In the genomic region with DNA sequence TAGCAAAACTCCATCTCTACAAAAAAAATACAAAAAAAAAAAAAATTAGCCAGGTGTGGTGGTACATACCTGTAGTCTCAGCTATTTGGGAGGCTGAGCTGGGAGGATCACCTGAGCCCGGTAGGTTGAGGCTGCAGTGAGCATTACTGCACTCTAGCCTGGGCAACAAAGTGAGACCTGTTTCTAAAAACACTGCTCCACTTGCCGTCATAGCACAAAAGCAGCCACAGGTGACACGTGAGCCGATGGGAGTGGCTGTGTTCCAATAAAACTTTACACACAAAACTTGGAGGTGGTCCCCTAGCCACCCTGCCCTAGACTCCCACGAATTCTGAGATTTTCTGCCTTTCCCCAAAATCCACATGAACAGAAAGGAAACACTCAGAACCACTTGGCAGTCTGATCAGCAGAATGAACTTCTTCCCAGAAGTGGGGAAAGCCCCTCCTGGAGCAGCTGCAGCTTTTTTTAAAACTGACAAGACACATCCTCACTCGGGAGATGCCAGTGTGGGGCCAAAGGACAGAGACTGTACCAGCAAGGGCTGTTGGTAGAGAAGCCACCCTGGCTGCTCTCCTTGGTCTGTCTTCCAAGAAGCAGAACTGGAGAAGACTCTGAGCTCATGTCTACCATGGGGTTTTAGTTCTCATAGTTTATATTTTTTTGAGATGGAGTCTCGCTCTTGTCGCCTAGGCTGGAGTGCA, we compare ENCODE assay signal across 19 cellular contexts. TPM values are rescaled to one million over a fixed set of nuclear protein-coding genes. Genes with fewer than 3 reads are reported as not detected.
DNase-seq lines count a peak whose midpoint lies in the region; ATAC-seq and TF ChIP-seq lines count a peak whose summit lies in the region.
"Had no signal": no experiment of that assay in that cellular context is flagged by ENCODE, and none has a peak within 500 bp of the region (broad histone marks: within the 10 kb centered on the region; RNA-seq: fewer than 3 reads in every experiment).

No MANE protein-coding gene starts in this region.

- H3K27ac Mint-ChIP-seq in nephron progenitor cell, result peak overlapping the region; percentile 45

- H3K9me3 Mint-ChIP-seq in nephron progenitor cell, result no peaks in the 10 kb centered on the region

- H3K4me1 ChIP-seq in right cardiac atrium (ENCODE audit: control insufficient read depth, insufficient read depth, low read length) (peaks cover 15% of the 10 kb centered on the region), upper lobe of right lung (peaks cover 57% of the 10 kb centered on the region)

- ATAC-seq in right cardiac atrium, result no peak
- ATAC-seq in upper lobe of right lung, result no peak
- ATAC-seq: GM12878 had no signal

- H3K9me3 ChIP-seq in right cardiac atrium (ENCODE audit: control insufficient read depth, low read length), result no peaks in the 10 kb centered on the region
- no peaks in the 10 kb centered on the region for H3K9me3 ChIP-seq in upper lobe of right lung

- H3K27me3 ChIP-seq in right cardiac atrium (ENCODE audit: control insufficient read depth, insufficient read depth) (no peaks in the 10 kb centered on the region), upper lobe of right lung (no peaks in the 10 kb centered on the region)

- intact Hi-C loops in right cardiac atrium (cut with DNase I) (no loop called here), cardiac septum (cut with DNase I) (no loop called here), upper lobe of right lung (cut with DNase I) (no loop called here)

- DNase-seq in right cardiac atrium (peak in 1 of 3 donors; percentile 16), cardiac septum (ENCODE audit: low spot score) (no peak), fibroblast of the aortic adventitia (ENCODE audit: low read depth) (peak; percentile 16), nephron progenitor cell (no peak), upper lobe of right lung (no peak), amniotic stem cell (lab: John Stamatoyannopoulos, UW) (no peak), cortex of kidney (lab: John Stamatoyannopoulos, UW) (no peak)
- DNase-seq in stimulated activated CD4-positive, alpha-beta T cell treated with anti-CD3 and anti-CD28 coated beads, Interleukin-4, amount 100 ng/mL, for 1 hour, result no peak
- DNase-seq: GDM1, HCEC 1CT, KG1, NCI-H1436, NCI-H2029, NCI-H2171 treated with DMSO at 0.1 percent for 48 hours, NCI-H446 treated with DMSO at 0.1 percent for 48 hours, NCI-H748 treated with DMSO at 0.1 percent for 48 hours, PC-9 had no signal

- TF ChIP-seq CTCF in fibroblast of the aortic adventitia (IDR thresholded peaks at IDR 0.05; ENCODE audit: insufficient read depth, low read length) (no peak), nephron progenitor cell (IDR thresholded peaks at IDR 0.05) (no peak), upper lobe of right lung (IDR thresholded peaks at IDR 0.05) (no peak)

- peaks cover 28% of the 10 kb centered on the region for H3K4me1 Mint-ChIP-seq in nephron progenitor cell

- no peak overlapping the region for H3K4me3 Mint-ChIP-seq in nephron progenitor cell

- 67% methylated on average over 8 of the region's 8 CpGs for WGBS in right cardiac atrium

- H3K4me3 ChIP-seq in right cardiac atrium (ENCODE audit: low read length), result no peak overlapping the region
- H3K4me3 ChIP-seq in fibroblast of the aortic adventitia (ENCODE audit: low read depth, low read length), result no peak overlapping the region
- H3K4me3 ChIP-seq in upper lobe of right lung, result no peak overlapping the region
- H3K4me3 ChIP-seq: GM12878, PC-9 had no signal

- H3K36me3 ChIP-seq in upper lobe of right lung, result peaks cover 5% of the 10 kb centered on the region

- H3K27ac ChIP-seq in right cardiac atrium (ENCODE audit: low read length) (peak overlapping the region; percentile 39), upper lobe of right lung (peak overlapping the region; percentile 47)
- H3K27ac ChIP-seq: C4-2B, PC-9 had no signal

- peaks cover 17% of the 10 kb centered on the region for H3K36me3 Mint-ChIP-seq in nephron progenitor cell (ENCODE audit: low read depth)

- no peaks in the 10 kb centered on the region for H3K27me3 Mint-ChIP-seq in nephron progenitor cell (ENCODE audit: low read depth, poor library complexity)

RNA-seq across cellular contexts. Expression of gene PLEKHM2, which starts 23.3 kb away (rescaled TPM):
- total RNA-seq in right cardiac atrium (10 to 100 TPM; 72.1 to 85.1 (median 76.1) TPM), cardiac septum (93.1 TPM), fibroblast of the aortic adventitia (ENCODE audit: low replicate concordance) (19.3 and 76.5 TPM in 2 replicates), upper lobe of right lung (90.9 TPM)
- 71.8 TPM for polyA plus RNA-seq in right cardiac atrium

RNA-seq across cellular contexts. Expression of gene SLC25A34, which starts 28.7 kb away (rescaled TPM):
- total RNA-seq in right cardiac atrium (1 to 10 TPM; 3.0 to 4.4 (median 3.3) TPM), cardiac septum (2.9 TPM), fibroblast of the aortic adventitia (ENCODE audit: low replicate concordance) (0.54 and 0.65 TPM in 2 replicates), upper lobe of right lung (3.0 TPM)
- polyA plus RNA-seq in right cardiac atrium, result 8.1 TPM

RNA-seq across cellular contexts. Expression of gene TMEM82, which starts 34.9 kb away (rescaled TPM):
- total RNA-seq in right cardiac atrium (not detected), cardiac septum (not detected), fibroblast of the aortic adventitia (ENCODE audit: low replicate concordance) (not detected in 2 replicates), upper lobe of right lung (not detected)
- polyA plus RNA-seq in right cardiac atrium, result not detected
- total RNA-seq: GM12878, PC-9 had no signal
- polyA plus RNA-seq: GM12878 had no signal

RNA-seq across cellular contexts. Expression of gene FBLIM1, which starts 51.2 kb away (rescaled TPM):
- total RNA-seq in right cardiac atrium, result 100 to 1,000 TPM in 1 of 4 donors, 10 to 100 TPM in 3; 83.6 to 112 (median 94.6) TPM
- polyA plus RNA-seq in right cardiac atrium, result 95.0 TPM
- total RNA-seq in cardiac septum, result 40.6 TPM
- total RNA-seq in fibroblast of the aortic adventitia (ENCODE audit: low replicate concordance), result 41.0 and 114 TPM in 2 replicates
- total RNA-seq in upper lobe of right lung, result 39.0 TPM
